In the genomic region with DNA sequence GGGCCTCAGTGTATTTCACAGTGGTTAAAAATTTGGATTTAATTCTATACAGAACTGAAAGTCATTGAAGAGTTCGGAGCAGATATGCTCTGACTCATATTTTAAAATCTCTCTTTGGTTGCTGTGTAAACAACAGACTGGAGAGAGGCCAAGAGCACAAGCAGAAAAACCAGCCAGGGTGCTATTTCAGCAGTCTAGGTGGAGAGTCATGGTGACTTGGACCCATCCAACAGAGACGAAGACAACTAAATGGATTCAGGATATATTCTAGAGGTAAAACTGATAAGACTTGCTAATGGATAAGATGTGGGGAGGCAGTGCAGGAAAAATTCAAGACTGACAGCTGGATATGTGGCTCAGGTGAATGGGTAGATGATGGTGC, we compare ENCODE assay signal across 3 cellular contexts.
TF ChIP-seq lines count a peak whose summit lies in the region.

No MANE protein-coding gene starts in this region.

TF ChIP-seq in K562, 482 proteins besides CTCF, POLR2A, EP300 and RAD21 (continued from another document and continues in another):
- TF ChIP-seq, protein P1, sequence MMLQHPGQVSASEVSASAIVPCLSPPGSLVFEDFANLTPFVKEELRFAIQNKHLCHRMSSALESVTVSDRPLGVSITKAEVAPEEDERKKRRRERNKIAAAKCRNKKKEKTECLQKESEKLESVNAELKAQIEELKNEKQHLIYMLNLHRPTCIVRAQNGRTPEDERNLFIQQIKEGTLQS (IDR thresholded peaks at IDR 0.05): peak; percentile 55; the same call in 1 of the 2 replicates
- TF ChIP-seq, protein P1 (CRISPR knock-in tag; conservative IDR thresholded peaks at IDR 0.05): no peak
- TF ChIP-seq FOXK2 (conservative IDR thresholded peaks at IDR 0.05 in 1 of 2, IDR thresholded peaks at IDR 0.05 in 1 of 2; ENCODE audit: low read depth in 2 of 2) (peak in 1 of 2 experiments; percentile 59; a peak in 1 of 4 replicates), FOXA3 (CRISPR knock-in tag; conservative IDR thresholded peaks at IDR 0.05 in 1 of 2, IDR thresholded peaks at IDR 0.05 in 1 of 2) (peak; percentile 97 to 100), ZNF24 (IDR thresholded peaks at IDR 0.05) (no peak), JUN (IDR thresholded peaks at IDR 0.05; ENCODE audit: borderline replicate concordance, low read depth, low read length) (0 out of 2 replicates have a peak, but pooled peaks have one; percentile 18), JUN (CRISPR knock-in tag; IDR thresholded peaks at IDR 0.05; ENCODE audit: borderline replicate concordance) (no peak), CBFA2T3 (IDR thresholded peaks at IDR 0.05) (peak; percentile 40)
- TF ChIP-seq, protein P2, sequence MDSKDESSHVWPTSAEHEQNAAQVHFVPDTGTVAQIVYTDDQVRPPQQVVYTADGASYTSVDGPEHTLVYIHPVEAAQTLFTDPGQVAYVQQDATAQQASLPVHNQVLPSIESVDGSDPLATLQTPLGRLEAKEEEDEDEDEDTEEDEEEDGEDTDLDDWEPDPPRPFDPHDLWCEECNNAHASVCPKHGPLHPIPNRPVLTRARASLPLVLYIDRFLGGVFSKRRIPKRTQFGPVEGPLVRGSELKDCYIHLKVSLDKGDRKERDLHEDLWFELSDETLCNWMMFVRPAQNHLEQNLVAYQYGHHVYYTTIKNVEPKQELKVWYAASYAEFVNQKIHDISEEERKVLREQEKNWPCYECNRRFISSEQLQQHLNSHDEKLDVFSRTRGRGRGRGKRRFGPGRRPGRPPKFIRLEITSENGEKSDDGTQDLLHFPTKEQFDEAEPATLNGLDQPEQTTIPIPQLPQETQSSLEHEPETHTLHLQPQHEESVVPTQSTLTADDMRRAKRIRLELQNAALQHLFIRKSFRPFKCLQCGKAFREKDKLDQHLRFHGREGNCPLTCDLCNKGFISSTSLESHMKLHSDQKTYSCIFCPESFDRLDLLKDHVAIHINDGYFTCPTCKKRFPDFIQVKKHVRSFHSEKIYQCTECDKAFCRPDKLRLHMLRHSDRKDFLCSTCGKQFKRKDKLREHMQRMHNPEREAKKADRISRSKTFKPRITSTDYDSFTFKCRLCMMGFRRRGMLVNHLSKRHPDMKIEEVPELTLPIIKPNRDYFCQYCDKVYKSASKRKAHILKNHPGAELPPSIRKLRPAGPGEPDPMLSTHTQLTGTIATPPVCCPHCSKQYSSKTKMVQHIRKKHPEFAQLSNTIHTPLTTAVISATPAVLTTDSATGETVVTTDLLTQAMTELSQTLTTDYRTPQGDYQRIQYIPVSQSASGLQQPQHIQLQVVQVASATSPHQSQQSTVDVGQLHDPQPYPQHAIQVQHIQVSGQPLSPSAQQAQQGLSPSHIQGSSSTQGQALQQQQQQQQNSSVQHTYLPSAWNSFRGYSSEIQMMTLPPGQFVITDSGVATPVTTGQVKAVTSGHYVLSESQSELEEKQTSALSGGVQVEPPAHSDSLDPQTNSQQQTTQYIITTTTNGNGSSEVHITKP (IDR thresholded peaks at IDR 0.05; ENCODE audit: partially characterized antibody): peak; percentile 39
- TF ChIP-seq, protein P3, sequence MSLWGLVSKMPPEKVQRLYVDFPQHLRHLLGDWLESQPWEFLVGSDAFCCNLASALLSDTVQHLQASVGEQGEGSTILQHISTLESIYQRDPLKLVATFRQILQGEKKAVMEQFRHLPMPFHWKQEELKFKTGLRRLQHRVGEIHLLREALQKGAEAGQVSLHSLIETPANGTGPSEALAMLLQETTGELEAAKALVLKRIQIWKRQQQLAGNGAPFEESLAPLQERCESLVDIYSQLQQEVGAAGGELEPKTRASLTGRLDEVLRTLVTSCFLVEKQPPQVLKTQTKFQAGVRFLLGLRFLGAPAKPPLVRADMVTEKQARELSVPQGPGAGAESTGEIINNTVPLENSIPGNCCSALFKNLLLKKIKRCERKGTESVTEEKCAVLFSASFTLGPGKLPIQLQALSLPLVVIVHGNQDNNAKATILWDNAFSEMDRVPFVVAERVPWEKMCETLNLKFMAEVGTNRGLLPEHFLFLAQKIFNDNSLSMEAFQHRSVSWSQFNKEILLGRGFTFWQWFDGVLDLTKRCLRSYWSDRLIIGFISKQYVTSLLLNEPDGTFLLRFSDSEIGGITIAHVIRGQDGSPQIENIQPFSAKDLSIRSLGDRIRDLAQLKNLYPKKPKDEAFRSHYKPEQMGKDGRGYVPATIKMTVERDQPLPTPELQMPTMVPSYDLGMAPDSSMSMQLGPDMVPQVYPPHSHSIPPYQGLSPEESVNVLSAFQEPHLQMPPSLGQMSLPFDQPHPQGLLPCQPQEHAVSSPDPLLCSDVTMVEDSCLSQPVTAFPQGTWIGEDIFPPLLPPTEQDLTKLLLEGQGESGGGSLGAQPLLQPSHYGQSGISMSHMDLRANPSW (CRISPR knock-in tag; IDR thresholded peaks at IDR 0.05): no peak

TF ChIP-seq in HepG2, 621 proteins besides CTCF, POLR2A, EP300 and RAD21 (continued from another document and continues in another):
- TF ChIP-seq FOSL1 (CRISPR knock-in tag; IDR thresholded peaks at IDR 0.05; ENCODE audit: borderline replicate concordance) (peak; percentile 77; the same call in 1 of the 2 replicates), ZBTB1 (CRISPR knock-in tag; IDR thresholded peaks at IDR 0.05; ENCODE audit: borderline replicate concordance) (no peak), SAP130 (CRISPR knock-in tag; IDR thresholded peaks at IDR 0.05; ENCODE audit: low read depth) (peak; percentile 49; the same call in 1 of the 2 replicates), JUNB (CRISPR knock-in tag; IDR thresholded peaks at IDR 0.05; ENCODE audit: borderline replicate concordance) (peak; percentile 78; the same call in 1 of the 2 replicates), BORCS8-MEF2B (CRISPR knock-in tag; IDR thresholded peaks at IDR 0.05) (no peak), ZNF713 (CRISPR knock-in tag; IDR thresholded peaks at IDR 0.05) (no peak), XBP1 (CRISPR knock-in tag; IDR thresholded peaks at IDR 0.05) (0 out of 2 replicates have a peak, but pooled peaks have one; percentile 22), ISL2 (CRISPR knock-in tag; IDR thresholded peaks at IDR 0.05) (peak; percentile 65), MED1 (CRISPR knock-in tag; IDR thresholded peaks at IDR 0.05) (peak; percentile 29; the same call in 1 of the 2 replicates)
- TF ChIP-seq, protein P4, sequence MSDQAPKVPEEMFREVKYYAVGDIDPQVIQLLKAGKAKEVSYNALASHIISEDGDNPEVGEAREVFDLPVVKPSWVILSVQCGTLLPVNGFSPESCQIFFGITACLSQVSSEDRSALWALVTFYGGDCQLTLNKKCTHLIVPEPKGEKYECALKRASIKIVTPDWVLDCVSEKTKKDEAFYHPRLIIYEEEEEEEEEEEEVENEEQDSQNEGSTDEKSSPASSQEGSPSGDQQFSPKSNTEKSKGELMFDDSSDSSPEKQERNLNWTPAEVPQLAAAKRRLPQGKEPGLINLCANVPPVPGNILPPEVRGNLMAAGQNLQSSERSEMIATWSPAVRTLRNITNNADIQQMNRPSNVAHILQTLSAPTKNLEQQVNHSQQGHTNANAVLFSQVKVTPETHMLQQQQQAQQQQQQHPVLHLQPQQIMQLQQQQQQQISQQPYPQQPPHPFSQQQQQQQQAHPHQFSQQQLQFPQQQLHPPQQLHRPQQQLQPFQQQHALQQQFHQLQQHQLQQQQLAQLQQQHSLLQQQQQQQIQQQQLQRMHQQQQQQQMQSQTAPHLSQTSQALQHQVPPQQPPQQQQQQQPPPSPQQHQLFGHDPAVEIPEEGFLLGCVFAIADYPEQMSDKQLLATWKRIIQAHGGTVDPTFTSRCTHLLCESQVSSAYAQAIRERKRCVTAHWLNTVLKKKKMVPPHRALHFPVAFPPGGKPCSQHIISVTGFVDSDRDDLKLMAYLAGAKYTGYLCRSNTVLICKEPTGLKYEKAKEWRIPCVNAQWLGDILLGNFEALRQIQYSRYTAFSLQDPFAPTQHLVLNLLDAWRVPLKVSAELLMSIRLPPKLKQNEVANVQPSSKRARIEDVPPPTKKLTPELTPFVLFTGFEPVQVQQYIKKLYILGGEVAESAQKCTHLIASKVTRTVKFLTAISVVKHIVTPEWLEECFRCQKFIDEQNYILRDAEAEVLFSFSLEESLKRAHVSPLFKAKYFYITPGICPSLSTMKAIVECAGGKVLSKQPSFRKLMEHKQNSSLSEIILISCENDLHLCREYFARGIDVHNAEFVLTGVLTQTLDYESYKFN (CRISPR knock-in tag; conservative IDR thresholded peaks at IDR 0.05): peak; percentile 68

TF ChIP-seq in WTC11, 78 proteins besides CTCF, POLR2A, EP300 and RAD21 (continued from another document):
- TF ChIP-seq ZNF219 (CRISPR knock-in tag; IDR thresholded peaks at IDR 0.05; ENCODE audit: borderline replicate concordance) (no peak), MXD4 (CRISPR knock-in tag; IDR thresholded peaks at IDR 0.05; ENCODE audit: borderline replicate concordance) (no peak)
- TF ChIP-seq, protein P5, sequence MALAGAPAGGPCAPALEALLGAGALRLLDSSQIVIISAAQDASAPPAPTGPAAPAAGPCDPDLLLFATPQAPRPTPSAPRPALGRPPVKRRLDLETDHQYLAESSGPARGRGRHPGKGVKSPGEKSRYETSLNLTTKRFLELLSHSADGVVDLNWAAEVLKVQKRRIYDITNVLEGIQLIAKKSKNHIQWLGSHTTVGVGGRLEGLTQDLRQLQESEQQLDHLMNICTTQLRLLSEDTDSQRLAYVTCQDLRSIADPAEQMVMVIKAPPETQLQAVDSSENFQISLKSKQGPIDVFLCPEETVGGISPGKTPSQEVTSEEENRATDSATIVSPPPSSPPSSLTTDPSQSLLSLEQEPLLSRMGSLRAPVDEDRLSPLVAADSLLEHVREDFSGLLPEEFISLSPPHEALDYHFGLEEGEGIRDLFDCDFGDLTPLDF (CRISPR knock-in tag; IDR thresholded peaks at IDR 0.05): no peak
TF ChIP-seq in WTC11: peak in this region for 0.
